In the genomic region with DNA sequence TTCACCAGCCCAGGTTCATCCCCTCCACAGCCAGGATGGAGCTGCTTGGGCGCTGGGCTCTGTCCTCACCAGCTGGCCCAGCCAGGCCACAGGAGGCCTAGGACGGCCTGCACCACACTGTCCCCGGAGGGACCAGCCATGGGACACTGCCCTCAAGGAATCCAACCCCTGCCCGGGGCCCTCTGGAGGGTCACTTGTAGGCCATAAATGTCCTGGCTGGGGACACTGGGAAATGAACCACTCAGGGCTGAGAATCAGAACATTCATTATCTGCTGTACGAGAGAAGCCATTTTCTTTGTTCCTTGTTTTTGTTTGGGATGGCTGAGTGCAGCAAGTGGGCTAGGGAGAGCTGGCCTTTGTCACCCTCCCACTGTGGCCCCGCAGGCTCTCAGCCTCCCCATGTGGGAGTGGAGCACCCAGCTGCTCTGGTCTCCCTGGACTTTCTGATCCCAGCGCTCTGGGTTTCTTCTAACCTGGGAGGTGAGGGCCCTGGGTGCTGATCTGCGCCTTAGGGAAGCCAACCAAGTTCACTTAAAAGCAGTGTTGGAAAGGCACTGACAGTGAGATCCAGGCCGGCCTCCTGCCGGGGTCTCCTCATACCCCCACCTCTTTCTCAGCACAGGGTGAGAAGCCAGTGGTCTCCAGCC, we compare ENCODE assay signal across 19 cellular contexts. TPM values are rescaled to one million over a fixed set of nuclear protein-coding genes. Genes with fewer than 3 reads are reported as not detected.
A peak's percentile ranks its signal among the peaks of the same experiment; 100 is the strongest.
DNase-seq lines count a peak whose midpoint lies in the region; ATAC-seq and TF ChIP-seq lines count a peak whose summit lies in the region.
"Had no signal": no experiment of that assay in that cellular context is flagged by ENCODE, and none has a peak within 500 bp of the region (broad histone marks: within the 10 kb centered on the region; RNA-seq: fewer than 3 reads in every experiment).

No MANE protein-coding gene starts in this region.

- CTCF ChIA-PET in mammary epithelial cell (lab: Charles Lee; ENCODE audit: low non-redundant PET), result no interaction called here
- CTCF ChIA-PET in OCI-LY7 (lab: Charles Lee; ENCODE audit: unreplicated experiment), result no interaction called here
- CTCF ChIA-PET in PC-3 (lab: Charles Lee), result no interaction called here

- no TSS peak for BruUV-seq in mammary epithelial cell (replicated peaks; lab: Mats Ljungman, UMichigan)
- BruUV-seq in OCI-LY7 (replicated peaks; lab: Mats Ljungman, UMichigan), result no TSS peak
- BruUV-seq in PC-3 (replicated peaks; lab: Mats Ljungman, UMichigan), result no TSS peak

- POLR2A ChIA-PET in OCI-LY7 (lab: Charles Lee) (interaction anchor here (2.2 kb wide), 1 partner anchor 9 kb away, joined by 9 read pairs; the partner anchor contains the start of gene C20orf203), PC-3 (lab: Charles Lee; ENCODE audit: unreplicated experiment) (no interaction called here)

- peaks cover 4% of the 10 kb centered on the region for H3K9me3 Mint-ChIP-seq in mesothelial cell of epicardium

- H3K4me1 ChIP-seq in mammary epithelial cell (ENCODE audit: insufficient read depth, low read length) (no peaks in the 10 kb centered on the region), breast epithelium (no peaks in the 10 kb centered on the region), OCI-LY7 (ENCODE audit: insufficient read depth, low read length, poor library complexity, severe bottlenecking) (peaks cover 35% of the 10 kb centered on the region), thyroid gland (peaks cover 0 to 14% of the 10 kb centered on the region in 2 donors), PC-3 (ENCODE audit: insufficient read depth, low read length) (no peaks in the 10 kb centered on the region)

- DNase-seq in mammary epithelial cell, result no peak
- DNase-seq in breast epithelium (ENCODE audit: low spot score in 2 of 2), result no peak
- no peak for DNase-seq in OCI-LY7 (ENCODE audit: low spot score)
- no peak for DNase-seq in mesothelial cell of epicardium (ENCODE audit: low spot score in 2 of 2, unreplicated experiment in 2 of 2)
- DNase-seq in thyroid gland, result peak; percentile 37 to 45
- no peak for DNase-seq in stimulated activated CD4-positive, alpha-beta T cell treated with anti-CD3 and anti-CD28 coated beads, Interleukin-4, amount 100 ng/mL, for 24 hours
- no peak for DNase-seq in PC-3
- DNase-seq: COR-L47, GOT3, Kasumi-1, NCI-H1417 treated with DMSO at 0.1 percent for 48 hours, NCI-H2029 treated with DMSO at 0.1 percent for 48 hours, NCI-H510A treated with DMSO at 0.1 percent for 48 hours, SIG-M5 had no signal

- H3K27me3 ChIP-seq in mammary epithelial cell (ENCODE audit: insufficient read depth, low read length) (no peaks in the 10 kb centered on the region), breast epithelium (no peaks in the 10 kb centered on the region), thyroid gland (no peaks in the 10 kb centered on the region), PC-3 (ENCODE audit: low read length) (no peaks in the 10 kb centered on the region)

- dilution Hi-C loops in mammary epithelial cell (cut with HindIII; ENCODE audit: low sequenced_read_pairs), result no loop called here

- H3K9me3 ChIP-seq in mammary epithelial cell (replicated peaks; ENCODE audit: insufficient read depth, low read length) (no peaks in the 10 kb centered on the region), breast epithelium (no peaks in the 10 kb centered on the region), OCI-LY7 (ENCODE audit: low read length) (0 out of 2 replicates have a peak, but pooled peaks cover 11% of the 10 kb centered on the region), thyroid gland (no peaks in the 10 kb centered on the region), PC-3 (ENCODE audit: low read length) (no peaks in the 10 kb centered on the region)

- H3K36me3 Mint-ChIP-seq in mesothelial cell of epicardium, result no peaks in the 10 kb centered on the region

- intact Hi-C loops in mammary epithelial cell (cut with micrococcal nuclease), result no loop called here
- intact Hi-C loops in breast epithelium (cut with DNase I; ENCODE audit: low total_unique reads), result no loop called here
- intact Hi-C loops in OCI-LY7 (cut with micrococcal nuclease; ENCODE audit: unreplicated experiment), result no loop called here
- intact Hi-C loops in thyroid gland (cut with DNase I), result no loop called here
- intact Hi-C loops in PC-3 (cut with micrococcal nuclease), result no loop called here

- TF ChIP-seq POLR2A in breast epithelium (IDR thresholded peaks at IDR 0.05) (no peak), thyroid gland (IDR thresholded peaks at IDR 0.05) (no peak)

- ATAC-seq in GM21381 (IDR thresholded peaks at IDR 0.05; ENCODE audit: unreplicated experiment), result no peak
- ATAC-seq in PC-3, result no peak

- H3K9ac ChIP-seq in mammary epithelial cell (ENCODE audit: insufficient read depth, low read length) (no peak overlapping the region), PC-3 (ENCODE audit: low read length) (no peak overlapping the region)

- H3K4me3 ChIP-seq in mammary epithelial cell (replicated peaks in 1 of 3; ENCODE audit: insufficient read depth in 1 of 3, low read depth in 2 of 3, low read length in 3 of 3) (no peak overlapping the region), breast epithelium (no peak overlapping the region), OCI-LY7 (ENCODE audit: low read depth, low read length, poor library complexity, severe bottlenecking) (no peak overlapping the region), thyroid gland (replicated peaks in 1 of 3) (no peak overlapping the region), PC-3 (ENCODE audit: low read length) (no peak overlapping the region)

- no peaks in the 10 kb centered on the region for H3K27me3 Mint-ChIP-seq in mesothelial cell of epicardium (ENCODE audit: low read depth)

- H4K20me1 ChIP-seq in mammary epithelial cell (ENCODE audit: insufficient read depth, low read length) (no peaks in the 10 kb centered on the region), OCI-LY7 (ENCODE audit: insufficient read depth, low read length) (no peaks in the 10 kb centered on the region), PC-3 (ENCODE audit: low read length) (no peaks in the 10 kb centered on the region)

- no peak overlapping the region for H3K4me3 Mint-ChIP-seq in mesothelial cell of epicardium

- H3K79me2 ChIP-seq in mammary epithelial cell (ENCODE audit: insufficient read depth, low read length) (no peaks in the 10 kb centered on the region), OCI-LY7 (ENCODE audit: insufficient read depth, low read depth, low read length) (no peaks in the 10 kb centered on the region), PC-3 (ENCODE audit: low read length) (no peaks in the 10 kb centered on the region)

- H3K36me3 ChIP-seq in mammary epithelial cell (ENCODE audit: insufficient read depth, low read length) (no peaks in the 10 kb centered on the region), breast epithelium (no peaks in the 10 kb centered on the region), OCI-LY7 (ENCODE audit: insufficient read depth, low read length) (no peaks in the 10 kb centered on the region), thyroid gland (no peaks in the 10 kb centered on the region), PC-3 (ENCODE audit: low read depth, low read length) (no peaks in the 10 kb centered on the region)

- H3K4me1 Mint-ChIP-seq in mesothelial cell of epicardium, result peaks cover 8% of the 10 kb centered on the region

- H3K9me2 ChIP-seq in OCI-LY7 (ENCODE audit: insufficient read depth, low read length), result no peaks in the 10 kb centered on the region
- no peaks in the 10 kb centered on the region for H3K9me2 ChIP-seq in PC-3 (replicated peaks; ENCODE audit: low read length)

- H3K27ac Mint-ChIP-seq in mesothelial cell of epicardium, result peak overlapping the region; percentile 30

- no peaks in the 10 kb centered on the region for H3F3A ChIP-seq in PC-3 (ENCODE audit: low read length, unreplicated experiment)

- H2AFZ ChIP-seq in mammary epithelial cell (ENCODE audit: low read depth, low read length) (peak overlapping the region; percentile 11), OCI-LY7 (ENCODE audit: low read length) (peak overlapping the region; percentile 39; the same call in 1 of the 2 replicates), PC-3 (ENCODE audit: low read length) (no peak overlapping the region)

- no peak overlapping the region for H3K27ac ChIP-seq in mammary epithelial cell (ENCODE audit: insufficient read depth, low read depth, low read length)
- no peak overlapping the region for H3K27ac ChIP-seq in breast epithelium
- no peak overlapping the region for H3K27ac ChIP-seq in OCI-LY7 (ENCODE audit: low read depth, low read length, poor library complexity, severe bottlenecking)
- H3K27ac ChIP-seq in thyroid gland, result no peak overlapping the region
- H3K27ac ChIP-seq in PC-3 (ENCODE audit: low read length), result no peak overlapping the region
- H3K27ac ChIP-seq: 22Rv1, C4-2B had no signal

- H3K4me2 ChIP-seq in mammary epithelial cell (ENCODE audit: insufficient read depth, low read depth, low read length), result no peak overlapping the region
- H3K4me2 ChIP-seq in OCI-LY7 (ENCODE audit: low read length), result no peak overlapping the region
- no peak overlapping the region for H3K4me2 ChIP-seq in PC-3 (ENCODE audit: low read length)

- TF ChIP-seq CTCF in mammary epithelial cell (conservative IDR thresholded peaks at IDR 0.05 in 1 of 2, IDR thresholded peaks at IDR 0.05 in 1 of 2; ENCODE audit: extremely low read depth in 1 of 2, insufficient read depth in 1 of 2, low read depth in 1 of 2, low read length in 2 of 2) (no peak), breast epithelium (IDR thresholded peaks at IDR 0.05) (no peak), OCI-LY7 (conservative IDR thresholded peaks at IDR 0.05; ENCODE audit: low read length) (no peak), mesothelial cell of epicardium (IDR thresholded peaks at IDR 0.05; ENCODE audit: unreplicated experiment) (no peak), thyroid gland (IDR thresholded peaks at IDR 0.05) (no peak), PC-3 (conservative IDR thresholded peaks at IDR 0.05; ENCODE audit: low read depth, low read length) (no peak)

- in situ Hi-C loops in mammary epithelial cell (cut with MboI; ENCODE audit: low sequenced_read_pairs in 2 of 2), result loop anchor here in 1 of 2 donors (25.0 kb wide), 1 partner anchor 827 kb away; the partner anchor contains the start of gene FOXS1

- WGBS in mammary epithelial cell (ENCODE audit: low coverage, missing lambda C conversion rate), result 81% methylated on average over 9 of the region's 10 CpGs
- 68 to 86% methylated on average over 7 to 8 of the region's 10 CpGs for WGBS in thyroid gland, 2 donors

RNA-seq across cellular contexts. Expression of gene C20orf203, which starts 9.9 kb away (rescaled TPM):
- not detected for total RNA-seq in mammary epithelial cell
- not detected for polyA plus RNA-seq in mammary epithelial cell
- polyA minus RNA-seq in mammary epithelial cell, result not detected
- under 1 TPM; under 0.01 to 0.32 (median 0.15) TPM for total RNA-seq in breast epithelium
- total RNA-seq in OCI-LY7 (2014; rRNA removed; shearing (Covaris generic)), result 0.47 and 0.70 TPM in 2 replicates
- 1.3 and 1.4 TPM in 2 replicates for total RNA-seq in OCI-LY7 (2022)
- 0.98 to 1.6 TPM (median 1.2 TPM) in 3 replicates for total RNA-seq in mesothelial cell of epicardium
- under 1 TPM in 2 of 4 donors, not detected in 2; 0.13 to 0.67 TPM for total RNA-seq in thyroid gland
- total RNA-seq in PC-3 (2014; rRNA removed), result not detected in 2 replicates
- total RNA-seq: G401, RPMI7951 had no signal

Comparison
In these comparisons a context has a peak if more than half of its experiments do, and no peak if none do; other contexts are left out.
1. DNase-seq: peak in thyroid gland (2 of 2); none in mammary epithelial cell (single experiment), breast epithelium (0 of 2), OCI-LY7 (single experiment), mesothelial cell of epicardium (0 of 2), stimulated activated CD4-positive, alpha-beta T cell treated with anti-CD3 and anti-CD28 coated beads, Interleukin-4, amount 100 ng/mL, for 24 hours (single experiment) and PC-3 (single experiment).